8 cellular contexts compared by ENCODE assay signal in the genomic region with DNA sequence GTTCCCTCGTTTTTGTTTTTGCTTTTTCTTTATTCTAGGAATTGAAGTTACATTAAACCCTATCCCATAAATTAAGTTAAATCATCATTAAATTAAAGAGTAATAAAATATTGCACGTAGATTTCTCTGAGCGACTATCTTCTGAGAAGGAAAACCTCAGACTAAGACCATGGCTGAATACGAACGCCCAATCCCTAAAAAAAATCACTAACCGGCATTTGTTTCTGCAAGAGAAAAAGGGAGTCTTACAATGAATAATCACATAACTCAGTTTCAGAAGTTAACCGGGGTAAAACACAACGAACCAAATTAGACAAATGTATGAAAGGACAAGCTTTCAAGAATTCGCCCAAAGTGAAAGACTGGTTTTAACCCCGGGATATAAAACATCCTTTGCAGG. TPM values are rescaled to one million over a fixed set of nuclear protein-coding genes. Genes with fewer than 3 reads are reported as not detected.
DNase-seq lines count a peak whose midpoint lies in the region; ATAC-seq and TF ChIP-seq lines count a peak whose summit lies in the region.

No MANE protein-coding gene starts in this region.

- no peak for TF ChIP-seq EP300 in ovary (IDR thresholded peaks at IDR 0.05)

- no peaks in the 10 kb centered on the region for H3K27me3 ChIP-seq in MG63
- no peaks in the 10 kb centered on the region for H3K27me3 ChIP-seq in ovary

- no peak overlapping the region for H3K27ac ChIP-seq in ovary

- no peak for DNase-seq in MG63
- DNase-seq in dedifferentiated amniotic fluid mesenchymal stem cell (ENCODE audit: extremely low spot score) = peak; percentile 35
- no peak for DNase-seq in ovary
- no peak for DNase-seq in AML-193 (lab: John Stamatoyannopoulos, UW)

- H3K36me3 ChIP-seq in ES-I3 (ENCODE audit: insufficient read depth, low read length) = no peaks in the 10 kb centered on the region; the same call in 1 of the 2 replicates
- no peaks in the 10 kb centered on the region; the same call in 1 of the 2 replicates for H3K36me3 ChIP-seq in MG63
- no peaks in the 10 kb centered on the region for H3K36me3 ChIP-seq in ovary

- 1 to 2% (median 2%) methylated on average over 10 of the region's 10 CpGs for whole genome bisulfite sequencing in ovary, 3 donors

- no peaks in the 10 kb centered on the region for H3K9me3 ChIP-seq in ES-I3 (ENCODE audit: control insufficient read depth, insufficient read depth, low read length)
- H3K9me3 ChIP-seq in MG63 = no peaks in the 10 kb centered on the region
- no peaks in the 10 kb centered on the region for H3K9me3 ChIP-seq in ovary

- H3K9ac ChIP-seq in ES-I3 (ENCODE audit: low read depth, low read length) = peak overlapping the region; percentile 61

- peak overlapping the region; percentile 97 for H3K4me3 ChIP-seq in MG63
- H3K4me3 ChIP-seq in ovary = peak overlapping the region; percentile 83

- TF ChIP-seq POLR2A in ovary (IDR thresholded peaks at IDR 0.05) = no peak

- TF ChIP-seq CTCF in ovary (IDR thresholded peaks at IDR 0.05) = no peak

- H3K4me1 ChIP-seq in ES-I3 (ENCODE audit: insufficient read depth, low read length) (no peaks in the 10 kb centered on the region), ovary (ENCODE audit: insufficient read depth) (peaks cover 2% of the 10 kb centered on the region)

- intact Hi-C loops in ovary (cut with DNase I) = no loop called here

- ATAC-seq in HG03097 (IDR thresholded peaks at IDR 0.05; ENCODE audit: low FRiP score, unreplicated experiment) (no peak), GM18907 (IDR thresholded peaks at IDR 0.05; ENCODE audit: unreplicated experiment) (no peak), HG02759 (IDR thresholded peaks at IDR 0.05; ENCODE audit: unreplicated experiment) (no peak)

RNA-seq across cellular contexts. Expression of gene PIK3R3, which starts 1.3 kb away (rescaled TPM):
- total RNA-seq in MG63 (2014; rRNA removed; shearing (Covaris generic); ENCODE audit: low replicate concordance) = 2.5 and 3.4 TPM in 2 replicates
- 10 to 100 TPM in 4 of 7 donors, 1 to 10 TPM in 3; 3.6 to 20.3 (median 10.7) TPM for total RNA-seq in ovary
- polyA plus RNA-seq in ovary = 10 to 100 TPM in 1 of 2 donors, 1 to 10 TPM in 1; 6.5 to 20.0 TPM

RNA-seq across cellular contexts. Expression of gene TSPAN1, which starts 43.8 kb away (rescaled TPM):
- total RNA-seq in MG63 (2014; rRNA removed; shearing (Covaris generic); ENCODE audit: low replicate concordance) = not detected in 2 replicates
- total RNA-seq in ovary = 10 to 100 TPM in 1 of 7 donors, 1 to 10 TPM in 4, under 1 TPM in 2; 0.18 to 26.9 (median 3.1) TPM
- polyA plus RNA-seq in ovary = 1 to 10 TPM in 1 of 2 donors, under 1 TPM in 1; 0.65 to 2.8 TPM

RNA-seq across cellular contexts. Expression of gene P3R3URF, which starts 45.2 kb away (rescaled TPM):
- not detected in 2 replicates for total RNA-seq in MG63 (2014; rRNA removed; shearing (Covaris generic); ENCODE audit: low replicate concordance)
- not detected for total RNA-seq in ovary
- polyA plus RNA-seq in ovary = not detected
